Comparison of ENCODE assay signal across 13 cellular contexts in the genomic region with DNA sequence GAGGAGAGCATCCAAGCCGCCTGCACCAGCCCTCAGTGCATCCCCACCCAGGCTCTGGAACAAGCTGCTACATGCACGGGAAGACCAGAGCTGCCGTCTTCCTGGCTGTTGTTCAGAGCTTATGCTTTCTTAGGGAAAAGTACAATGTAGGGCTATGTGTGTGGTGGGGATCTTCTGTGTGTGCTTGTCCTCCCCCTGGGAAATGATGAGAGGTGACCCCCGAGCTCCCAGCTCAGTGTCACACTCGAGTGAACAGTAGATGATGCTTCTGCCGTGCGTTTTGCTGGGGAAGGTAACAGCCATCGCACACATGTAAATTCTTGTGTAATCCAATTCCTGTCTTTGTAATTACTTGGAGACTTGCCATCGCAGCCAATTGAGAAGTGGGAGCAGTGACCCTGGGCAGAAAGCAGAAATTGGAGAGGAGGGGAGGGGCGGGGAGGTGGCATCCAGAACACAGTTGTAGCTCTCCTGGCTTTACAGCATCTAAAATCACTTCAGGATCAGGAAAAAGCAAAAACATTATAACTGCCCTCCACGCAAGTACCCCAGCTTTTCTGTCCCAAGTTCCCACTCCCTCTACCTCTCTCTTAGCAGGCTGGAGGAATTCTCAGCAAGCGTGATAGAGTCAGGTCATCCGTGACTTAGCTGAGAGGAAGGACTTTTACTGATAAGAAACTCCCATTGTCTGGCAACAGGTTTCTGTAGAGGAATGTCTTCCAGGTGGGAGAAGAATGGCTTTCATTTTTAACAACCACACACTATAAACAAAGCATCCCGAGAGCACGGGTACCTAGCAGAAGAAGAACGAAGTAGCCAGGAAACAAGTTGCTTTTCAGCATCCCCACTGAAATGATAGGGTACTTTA.
DNase-seq lines count a peak whose midpoint lies in the region; ATAC-seq, FAIRE-seq and TF ChIP-seq lines count a peak whose summit lies in the region.
"Had no signal": no experiment of that assay in that cellular context is flagged by ENCODE, and none has a peak within 500 bp of the region (broad histone marks: within the 10 kb centered on the region; RNA-seq: fewer than 3 reads in every experiment).

No MANE protein-coding gene starts in this region.

- H3K4me1 Mint-ChIP-seq in progenitor cell of endocrine pancreas (ENCODE audit: low read depth) = peaks cover 36% of the 10 kb centered on the region
- peaks cover 16 to 18% of the 10 kb centered on the region in 2 donors for H3K4me1 Mint-ChIP-seq in natural killer cell treated with Interleukin-12 subunit alpha and Interleukin-12 subunit beta and Interleukin-15 and Interleukin-18, amount 100 ng/mL, for 72 hours (ENCODE audit: low read depth in 2 of 2)

- no peak overlapping the region for H2BK5ac ChIP-seq in H1 (ENCODE audit: low read depth, low read length)

- no peak overlapping the region for H2AFZ ChIP-seq in H1 (ENCODE audit: low read length)

- POLR2A ChIA-PET in H1 (lab: Charles Lee; ENCODE audit: partially characterized antibody) = interaction anchor here (0.6 kb wide), 1 partner anchor 868 kb away, joined by 3 read pairs; no protein-coding TSS in a partner anchor

- no peaks in the 10 kb centered on the region for H3K27me3 ChIP-seq in HUES48 (ENCODE audit: control insufficient read depth, insufficient read depth, low read length)
- H3K27me3 ChIP-seq in H1 (replicated peaks in 1 of 4; ENCODE audit: control insufficient read depth in 3 of 4, extremely low read depth in 1 of 4, insufficient read depth in 3 of 4, low read length in 3 of 4) = no peaks in the 10 kb centered on the region
- no peaks in the 10 kb centered on the region for H3K27me3 ChIP-seq in left ventricle myocardium inferior (ENCODE audit: low read depth)
- H3K27me3 ChIP-seq: MG63 had no signal

- no peak overlapping the region for H3K23ac ChIP-seq in H1 (ENCODE audit: insufficient read length)

- peak; percentile 19 for FAIRE-seq in H1 (lab: Jason Lieb, UNC)

- no peak for TF ChIP-seq POLR2A in H1 (IDR thresholded peaks at IDR 0.05; ENCODE audit: control extremely low read depth in 1 of 2, low read depth in 2 of 2, low read length in 2 of 2)

- no peaks in the 10 kb centered on the region for H3K23me2 ChIP-seq in H1 (ENCODE audit: low read depth, low read length)

- no peak for ATAC-seq in natural killer cell treated with Interleukin-12 subunit alpha and Interleukin-12 subunit beta and Interleukin-15 and Interleukin-18, amount 100 ng/mL, for 72 hours
- ATAC-seq in GM19452 (IDR thresholded peaks at IDR 0.05; ENCODE audit: unreplicated experiment) = no peak

- H3K4me3 ChIP-seq in HUES48 (ENCODE audit: low read depth, low read length) (no peak overlapping the region), H1 (ENCODE audit: extremely low read depth in 1 of 4, insufficient read depth in 2 of 4, low read depth in 3 of 4, low read length in 4 of 4) (no peak overlapping the region), left ventricle myocardium inferior (no peak overlapping the region)
- H3K4me3 ChIP-seq: MG63, thoracic aorta had no signal

- H2BK20ac ChIP-seq in H1 (ENCODE audit: low read length) = no peak overlapping the region

- H2BK120ac ChIP-seq in H1 (replicated peaks; ENCODE audit: low read depth, low read length) = no peak overlapping the region

- TF ChIP-seq RAD21 in H1 (IDR thresholded peaks at IDR 0.05 in 1 of 2, conservative IDR thresholded peaks at IDR 0.05 in 1 of 2; ENCODE audit: low read depth in 2 of 2, low read length in 2 of 2) = no peak

- no peak for TF ChIP-seq CTCF in H1 (IDR thresholded peaks at IDR 0.05; ENCODE audit: control extremely low read depth in 1 of 3, insufficient read depth in 1 of 3, low read depth in 1 of 3, low read length in 3 of 3)
- TF ChIP-seq CTCF in progenitor cell of endocrine pancreas (IDR thresholded peaks at IDR 0.05; ENCODE audit: unreplicated experiment) = no peak
- no peak for TF ChIP-seq CTCF in left ventricle myocardium inferior (IDR thresholded peaks at IDR 0.05; ENCODE audit: borderline replicate concordance)

- CTCF ChIA-PET in H1 (lab: Charles Lee; ENCODE audit: partially characterized antibody) = interaction anchor here (0.6 to 1.6 kb wide), 8 partner anchors 8 to 80 kb away, joined by 3 to 4 read pairs (median 3); no protein-coding TSS in a partner anchor

- H3K9me3 ChIP-seq in HUES48 (ENCODE audit: control insufficient read depth, insufficient read depth, low read length) = no peaks in the 10 kb centered on the region
- H3K9me3 ChIP-seq in H1 (ENCODE audit: insufficient read depth in 2 of 2, low read depth in 1 of 2, low read length in 1 of 2) = no peaks in the 10 kb centered on the region
- no peaks in the 10 kb centered on the region for H3K9me3 ChIP-seq in left ventricle myocardium inferior (replicated peaks)
- H3K9me3 ChIP-seq: MG63, thoracic aorta had no signal

- peaks cover 21% of the 10 kb centered on the region for H3K36me3 Mint-ChIP-seq in progenitor cell of endocrine pancreas (ENCODE audit: insufficient read depth)
- no peaks in the 10 kb centered on the region for H3K36me3 Mint-ChIP-seq in natural killer cell treated with Interleukin-12 subunit alpha and Interleukin-12 subunit beta and Interleukin-15 and Interleukin-18, amount 100 ng/mL, for 72 hours

- no peak overlapping the region for H3K4ac ChIP-seq in H1 (replicated peaks; ENCODE audit: insufficient read length, low read depth, low read length)

- H3K27me3 Mint-ChIP-seq in progenitor cell of endocrine pancreas = no peaks in the 10 kb centered on the region
- H3K27me3 Mint-ChIP-seq in natural killer cell treated with Interleukin-12 subunit alpha and Interleukin-12 subunit beta and Interleukin-15 and Interleukin-18, amount 100 ng/mL, for 72 hours = no peaks in the 10 kb centered on the region

- H3K14ac ChIP-seq in H1 (ENCODE audit: insufficient read length) = no peak overlapping the region

- H3K27ac ChIP-seq in HUES48 (ENCODE audit: low read depth, low read length) = peak overlapping the region; percentile 24
- no peak overlapping the region for H3K27ac ChIP-seq in H1 (ENCODE audit: low read depth, low read length)
- no peak overlapping the region for H3K27ac ChIP-seq in left ventricle myocardium inferior (replicated peaks)
- H3K27ac ChIP-seq: thoracic aorta had no signal

- no peak overlapping the region for H3K4me2 ChIP-seq in H1 (ENCODE audit: insufficient read depth in 1 of 2, low read depth in 2 of 2, low read length in 2 of 2)

- H2AK5ac ChIP-seq in H1 (ENCODE audit: low read depth, low read length) = no peak overlapping the region

- H3K36me3 ChIP-seq in HUES48 (ENCODE audit: control insufficient read depth, insufficient read depth, low read length) = peaks cover 48% of the 10 kb centered on the region
- peaks cover 0 to 18% (median 1%) of the 10 kb centered on the region in 4 experiments; a peak in 3 of 8 replicates for H3K36me3 ChIP-seq in H1 (ENCODE audit: control insufficient read depth in 2 of 4, insufficient read depth in 4 of 4, low read length in 3 of 4)
- no peaks in the 10 kb centered on the region for H3K36me3 ChIP-seq in left ventricle myocardium inferior
- H3K36me3 ChIP-seq: MG63, thoracic aorta had no signal

- peak; percentile 37 for DNase-seq in NCI-H526 treated with DMSO at 0.1 percent for 48 hours (lab: John Stamatoyannopoulos, UW)
- no peak for DNase-seq in H1 (ENCODE audit: low read depth in 1 of 2, low spot score in 2 of 2)
- DNase-seq in progenitor cell of endocrine pancreas (ENCODE audit: low spot score, unreplicated experiment) = no peak
- DNase-seq in AG20443 (ENCODE audit: low spot score) = no peak
- DNase-seq in natural killer cell treated with Interleukin-12 subunit alpha and Interleukin-12 subunit beta and Interleukin-15 and Interleukin-18, amount 100 ng/mL, for 72 hours (ENCODE audit: low spot score) = no peak
- no peak for DNase-seq in left ventricle myocardium inferior
- DNase-seq: activated B cell treated with CpG ODN at 0.5 μM for 24 hours, aorta, GF-D8, MG63 had no signal

- no peak overlapping the region for H3K18ac ChIP-seq in H1 (ENCODE audit: extremely low read depth, low read length)

- WGBS in H1 (ENCODE audit: extremely low coverage in 1 of 2, insufficient coverage in 1 of 2, insufficient read length in 1 of 2, insufficient replicate concordance in 2 of 2, low coverage in 1 of 2, low lambda C conversion rate in 2 of 2, missing lambda C conversion rate in 1 of 2), 2 experiments = 81% methylated on average over 16 of the region's 16 CpGs; no CpG with 5 or more reads in 1 of the 2 experiments

- H4K5ac ChIP-seq in H1 (ENCODE audit: insufficient read length, low read depth, low read length) = no peak overlapping the region

- no peak overlapping the region for H4K91ac ChIP-seq in H1 (replicated peaks; ENCODE audit: insufficient read length, low read length)

- no peak for TF ChIP-seq EP300 in H1 (IDR thresholded peaks at IDR 0.05; ENCODE audit: borderline replicate concordance in 1 of 2, low read depth in 2 of 2, low read length in 2 of 2)

- H3K4me1 ChIP-seq in HUES48 (ENCODE audit: control insufficient read depth, insufficient read depth, low read length) (peaks cover 16% of the 10 kb centered on the region; the same call in 1 of the 2 replicates), H1 (replicated peaks in 1 of 4; ENCODE audit: control insufficient read depth in 3 of 4, insufficient read depth in 4 of 4, low read length in 3 of 4) (peaks cover 1 to 9% (median 5%) of the 10 kb centered on the region in 4 experiments), left ventricle myocardium inferior (peaks cover 42% of the 10 kb centered on the region)

- peaks cover 13% of the 10 kb centered on the region; the same call in 1 of the 2 replicates for H3K79me1 ChIP-seq in H1 (ENCODE audit: low read depth, low read length)

- H3K79me2 ChIP-seq in H1 (ENCODE audit: control insufficient read depth in 1 of 2, insufficient read depth in 2 of 2, low read length in 2 of 2) = peaks cover 0 to 79% of the 10 kb centered on the region in 2 experiments; a peak in 3 of 4 replicates

- no peak overlapping the region for H2BK15ac ChIP-seq in H1 (ENCODE audit: low read length)

- H4K20me1 ChIP-seq in H1 (replicated peaks in 1 of 2; ENCODE audit: control insufficient read depth in 1 of 2, insufficient read depth in 2 of 2, low read length in 2 of 2) = peaks cover 5 to 15% of the 10 kb centered on the region in 2 experiments

- H3K9me3 Mint-ChIP-seq in progenitor cell of endocrine pancreas (ENCODE audit: low read depth) = no peaks in the 10 kb centered on the region
- no peaks in the 10 kb centered on the region for H3K9me3 Mint-ChIP-seq in natural killer cell treated with Interleukin-12 subunit alpha and Interleukin-12 subunit beta and Interleukin-15 and Interleukin-18, amount 100 ng/mL, for 72 hours
- H3K9me3 Mint-ChIP-seq: activated B cell treated with CpG ODN at 0.5 μM for 24 hours had no signal

- H2BK12ac ChIP-seq in H1 (ENCODE audit: low read depth, low read length) = no peak overlapping the region

- H3K4me3 Mint-ChIP-seq in progenitor cell of endocrine pancreas (ENCODE audit: low read depth) = no peak overlapping the region
- no peak overlapping the region for H3K4me3 Mint-ChIP-seq in natural killer cell treated with Interleukin-12 subunit alpha and Interleukin-12 subunit beta and Interleukin-15 and Interleukin-18, amount 100 ng/mL, for 72 hours
- H3K4me3 Mint-ChIP-seq: activated B cell treated with CpG ODN at 0.5 μM for 24 hours had no signal

- H3K56ac ChIP-seq in H1 (replicated peaks; ENCODE audit: insufficient read length, low read depth, low read length) = no peak overlapping the region

- peak overlapping the region; percentile 86 for H3K27ac Mint-ChIP-seq in progenitor cell of endocrine pancreas
- H3K27ac Mint-ChIP-seq in natural killer cell treated with Interleukin-12 subunit alpha and Interleukin-12 subunit beta and Interleukin-15 and Interleukin-18, amount 100 ng/mL, for 72 hours = no peak overlapping the region
- H3K27ac Mint-ChIP-seq: activated B cell treated with CpG ODN at 0.5 μM for 24 hours had no signal

- intact Hi-C loops in left ventricle myocardium inferior (cut with micrococcal nuclease) = no loop called here

- H4K8ac ChIP-seq in H1 (ENCODE audit: extremely low read depth, insufficient read depth, low read length) = no peak overlapping the region; the same call in 1 of the 2 replicates

- no peak overlapping the region for H3K9ac ChIP-seq in HUES48 (ENCODE audit: low read depth, low read length)
- no peak overlapping the region for H3K9ac ChIP-seq in H1 (replicated peaks in 1 of 4; ENCODE audit: extremely low read depth in 1 of 4, low read depth in 3 of 4, low read length in 3 of 4)
